8 cellular contexts compared by ENCODE assay signal in genomic region chr4:123809864-123810263, GRCh38.
"Had no signal": no experiment of that assay in that cellular context is flagged by ENCODE, and none has a peak within 500 bp of the region (broad histone marks: within the 10 kb centered on the region; RNA-seq: fewer than 3 reads in every experiment).

No MANE protein-coding gene starts in this region.

- DNase-seq: GDM1, GF-D8 had no signal

- FAIRE-seq: G401.6, GM12878, GM12891, GM12892, GM18507, GM19239 had no signal

- H3K4me3 ChIP-seq: GM12878 had no signal

- ATAC-seq: GM12878 had no signal
